1 cellular context compared by ENCODE assay signal in genomic region chr16:68284847-68285246, GRCh38.
TF ChIP-seq lines count a peak whose summit lies in the region.

No MANE protein-coding gene starts in this region.

TF ChIP-seq in GM12878, 131 proteins besides CTCF, POLR2A, EP300 and RAD21 (continued from another document and continues in another):
- TF ChIP-seq ZBTB40 (IDR thresholded peaks at IDR 0.05; ENCODE audit: borderline replicate concordance): no peak
- TF ChIP-seq NRF1 (conservative IDR thresholded peaks at IDR 0.05; ENCODE audit: low read depth, low read length): no peak
- TF ChIP-seq RCOR1 (conservative IDR thresholded peaks at IDR 0.05; ENCODE audit: low read depth, low read length): no peak
- no peak for TF ChIP-seq GATAD2B (conservative IDR thresholded peaks at IDR 0.05; ENCODE audit: low read depth)
- peak; percentile 67 for TF ChIP-seq CREM (IDR thresholded peaks at IDR 0.05; ENCODE audit: low read depth)
- TF ChIP-seq SREBF1 (IDR thresholded peaks at IDR 0.05; ENCODE audit: low read length): no peak
- no peak for TF ChIP-seq ASH2L (IDR thresholded peaks at IDR 0.05; ENCODE audit: borderline replicate concordance, low read depth)
- TF ChIP-seq, protein P1, sequence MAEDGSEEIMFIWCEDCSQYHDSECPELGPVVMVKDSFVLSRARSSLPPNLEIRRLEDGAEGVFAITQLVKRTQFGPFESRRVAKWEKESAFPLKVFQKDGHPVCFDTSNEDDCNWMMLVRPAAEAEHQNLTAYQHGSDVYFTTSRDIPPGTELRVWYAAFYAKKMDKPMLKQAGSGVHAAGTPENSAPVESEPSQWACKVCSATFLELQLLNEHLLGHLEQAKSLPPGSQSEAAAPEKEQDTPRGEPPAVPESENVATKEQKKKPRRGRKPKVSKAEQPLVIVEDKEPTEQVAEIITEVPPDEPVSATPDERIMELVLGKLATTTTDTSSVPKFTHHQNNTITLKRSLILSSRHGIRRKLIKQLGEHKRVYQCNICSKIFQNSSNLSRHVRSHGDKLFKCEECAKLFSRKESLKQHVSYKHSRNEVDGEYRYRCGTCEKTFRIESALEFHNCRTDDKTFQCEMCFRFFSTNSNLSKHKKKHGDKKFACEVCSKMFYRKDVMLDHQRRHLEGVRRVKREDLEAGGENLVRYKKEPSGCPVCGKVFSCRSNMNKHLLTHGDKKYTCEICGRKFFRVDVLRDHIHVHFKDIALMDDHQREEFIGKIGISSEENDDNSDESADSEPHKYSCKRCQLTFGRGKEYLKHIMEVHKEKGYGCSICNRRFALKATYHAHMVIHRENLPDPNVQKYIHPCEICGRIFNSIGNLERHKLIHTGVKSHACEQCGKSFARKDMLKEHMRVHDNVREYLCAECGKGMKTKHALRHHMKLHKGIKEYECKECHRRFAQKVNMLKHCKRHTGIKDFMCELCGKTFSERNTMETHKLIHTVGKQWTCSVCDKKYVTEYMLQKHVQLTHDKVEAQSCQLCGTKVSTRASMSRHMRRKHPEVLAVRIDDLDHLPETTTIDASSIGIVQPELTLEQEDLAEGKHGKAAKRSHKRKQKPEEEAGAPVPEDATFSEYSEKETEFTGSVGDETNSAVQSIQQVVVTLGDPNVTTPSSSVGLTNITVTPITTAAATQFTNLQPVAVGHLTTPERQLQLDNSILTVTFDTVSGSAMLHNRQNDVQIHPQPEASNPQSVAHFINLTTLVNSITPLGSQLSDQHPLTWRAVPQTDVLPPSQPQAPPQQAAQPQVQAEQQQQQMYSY (CRISPR knock-in tag; IDR thresholded peaks at IDR 0.05): no peak
- TF ChIP-seq HCFC1 (IDR thresholded peaks at IDR 0.05; ENCODE audit: low read length): no peak
- TF ChIP-seq FOS (IDR thresholded peaks at IDR 0.05; ENCODE audit: borderline replicate concordance, extremely low read depth, insufficient read length): no peak
- TF ChIP-seq, protein P2, sequence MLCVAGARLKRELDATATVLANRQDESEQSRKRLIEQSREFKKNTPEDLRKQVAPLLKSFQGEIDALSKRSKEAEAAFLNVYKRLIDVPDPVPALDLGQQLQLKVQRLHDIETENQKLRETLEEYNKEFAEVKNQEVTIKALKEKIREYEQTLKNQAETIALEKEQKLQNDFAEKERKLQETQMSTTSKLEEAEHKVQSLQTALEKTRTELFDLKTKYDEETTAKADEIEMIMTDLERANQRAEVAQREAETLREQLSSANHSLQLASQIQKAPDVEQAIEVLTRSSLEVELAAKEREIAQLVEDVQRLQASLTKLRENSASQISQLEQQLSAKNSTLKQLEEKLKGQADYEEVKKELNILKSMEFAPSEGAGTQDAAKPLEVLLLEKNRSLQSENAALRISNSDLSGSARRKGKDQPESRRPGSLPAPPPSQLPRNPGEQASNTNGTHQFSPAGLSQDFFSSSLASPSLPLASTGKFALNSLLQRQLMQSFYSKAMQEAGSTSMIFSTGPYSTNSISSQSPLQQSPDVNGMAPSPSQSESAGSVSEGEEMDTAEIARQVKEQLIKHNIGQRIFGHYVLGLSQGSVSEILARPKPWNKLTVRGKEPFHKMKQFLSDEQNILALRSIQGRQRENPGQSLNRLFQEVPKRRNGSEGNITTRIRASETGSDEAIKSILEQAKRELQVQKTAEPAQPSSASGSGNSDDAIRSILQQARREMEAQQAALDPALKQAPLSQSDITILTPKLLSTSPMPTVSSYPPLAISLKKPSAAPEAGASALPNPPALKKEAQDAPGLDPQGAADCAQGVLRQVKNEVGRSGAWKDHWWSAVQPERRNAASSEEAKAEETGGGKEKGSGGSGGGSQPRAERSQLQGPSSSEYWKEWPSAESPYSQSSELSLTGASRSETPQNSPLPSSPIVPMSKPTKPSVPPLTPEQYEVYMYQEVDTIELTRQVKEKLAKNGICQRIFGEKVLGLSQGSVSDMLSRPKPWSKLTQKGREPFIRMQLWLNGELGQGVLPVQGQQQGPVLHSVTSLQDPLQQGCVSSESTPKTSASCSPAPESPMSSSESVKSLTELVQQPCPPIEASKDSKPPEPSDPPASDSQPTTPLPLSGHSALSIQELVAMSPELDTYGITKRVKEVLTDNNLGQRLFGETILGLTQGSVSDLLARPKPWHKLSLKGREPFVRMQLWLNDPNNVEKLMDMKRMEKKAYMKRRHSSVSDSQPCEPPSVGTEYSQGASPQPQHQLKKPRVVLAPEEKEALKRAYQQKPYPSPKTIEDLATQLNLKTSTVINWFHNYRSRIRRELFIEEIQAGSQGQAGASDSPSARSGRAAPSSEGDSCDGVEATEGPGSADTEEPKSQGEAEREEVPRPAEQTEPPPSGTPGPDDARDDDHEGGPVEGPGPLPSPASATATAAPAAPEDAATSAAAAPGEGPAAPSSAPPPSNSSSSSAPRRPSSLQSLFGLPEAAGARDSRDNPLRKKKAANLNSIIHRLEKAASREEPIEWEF (IDR thresholded peaks at IDR 0.05; ENCODE audit: insufficient replicate concordance, low read depth, low read length): no peak
- no peak for TF ChIP-seq ZZZ3 (IDR thresholded peaks at IDR 0.05; ENCODE audit: control insufficient read depth, insufficient read length, low read depth)
- peak; percentile 20; the same call in 1 of the 2 replicates for TF ChIP-seq ZBED1 (IDR thresholded peaks at IDR 0.05; ENCODE audit: borderline replicate concordance)
- no peak for TF ChIP-seq BCLAF1 (IDR thresholded peaks at IDR 0.05)
- TF ChIP-seq IRF4 (IDR thresholded peaks at IDR 0.05; ENCODE audit: low read depth, low read length): peak; percentile 16; the same call in 1 of the 2 replicates
- TF ChIP-seq SPI1 (IDR thresholded peaks at IDR 0.05; ENCODE audit: borderline replicate concordance, insufficient read depth, low read depth, low read length): peak; percentile 92
- peak; percentile 87 for TF ChIP-seq RELB (IDR thresholded peaks at IDR 0.05; ENCODE audit: low read depth)
- TF ChIP-seq CHD4 (IDR thresholded peaks at IDR 0.05): no peak
- no peak; the same call in 1 of the 2 replicates for TF ChIP-seq HDGF (IDR thresholded peaks at IDR 0.05)
- TF ChIP-seq USF1 (IDR thresholded peaks at IDR 0.05; ENCODE audit: borderline replicate concordance, extremely low read length, insufficient read depth, low read depth, low read length): no peak
- peak; percentile 65; the same call in 1 of the 2 replicates for TF ChIP-seq MTA3 (IDR thresholded peaks at IDR 0.05; ENCODE audit: borderline replicate concordance, low read length)
- peak; percentile 37; the same call in 1 of the 2 replicates for TF ChIP-seq CREB1 (IDR thresholded peaks at IDR 0.05; ENCODE audit: low read depth)
- TF ChIP-seq RB1 (IDR thresholded peaks at IDR 0.05; ENCODE audit: borderline replicate concordance): no peak
- TF ChIP-seq CHD2 (IDR thresholded peaks at IDR 0.05; ENCODE audit: borderline replicate concordance, low read depth, low read length): 0 out of 2 replicates have a peak, but pooled peaks have one; percentile 36
- TF ChIP-seq, protein P3, sequence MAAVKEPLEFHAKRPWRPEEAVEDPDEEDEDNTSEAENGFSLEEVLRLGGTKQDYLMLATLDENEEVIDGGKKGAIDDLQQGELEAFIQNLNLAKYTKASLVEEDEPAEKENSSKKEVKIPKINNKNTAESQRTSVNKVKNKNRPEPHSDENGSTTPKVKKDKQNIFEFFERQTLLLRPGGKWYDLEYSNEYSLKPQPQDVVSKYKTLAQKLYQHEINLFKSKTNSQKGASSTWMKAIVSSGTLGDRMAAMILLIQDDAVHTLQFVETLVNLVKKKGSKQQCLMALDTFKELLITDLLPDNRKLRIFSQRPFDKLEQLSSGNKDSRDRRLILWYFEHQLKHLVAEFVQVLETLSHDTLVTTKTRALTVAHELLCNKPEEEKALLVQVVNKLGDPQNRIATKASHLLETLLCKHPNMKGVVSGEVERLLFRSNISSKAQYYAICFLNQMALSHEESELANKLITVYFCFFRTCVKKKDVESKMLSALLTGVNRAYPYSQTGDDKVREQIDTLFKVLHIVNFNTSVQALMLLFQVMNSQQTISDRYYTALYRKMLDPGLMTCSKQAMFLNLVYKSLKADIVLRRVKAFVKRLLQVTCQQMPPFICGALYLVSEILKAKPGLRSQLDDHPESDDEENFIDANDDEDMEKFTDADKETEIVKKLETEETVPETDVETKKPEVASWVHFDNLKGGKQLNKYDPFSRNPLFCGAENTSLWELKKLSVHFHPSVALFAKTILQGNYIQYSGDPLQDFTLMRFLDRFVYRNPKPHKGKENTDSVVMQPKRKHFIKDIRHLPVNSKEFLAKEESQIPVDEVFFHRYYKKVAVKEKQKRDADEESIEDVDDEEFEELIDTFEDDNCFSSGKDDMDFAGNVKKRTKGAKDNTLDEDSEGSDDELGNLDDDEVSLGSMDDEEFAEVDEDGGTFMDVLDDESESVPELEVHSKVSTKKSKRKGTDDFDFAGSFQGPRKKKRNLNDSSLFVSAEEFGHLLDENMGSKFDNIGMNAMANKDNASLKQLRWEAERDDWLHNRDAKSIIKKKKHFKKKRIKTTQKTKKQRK (IDR thresholded peaks at IDR 0.05; ENCODE audit: low read depth, low read length): no peak
- TF ChIP-seq ATF7 (IDR thresholded peaks at IDR 0.05; ENCODE audit: low read depth): peak; percentile 38; the same call in 1 of the 2 replicates
- no peak for TF ChIP-seq LARP7 (IDR thresholded peaks at IDR 0.05)
- TF ChIP-seq MLLT1 (IDR thresholded peaks at IDR 0.05): no peak
- TF ChIP-seq PAX5 (IDR thresholded peaks at IDR 0.05; ENCODE audit: borderline replicate concordance, low read depth, low read length): peak; percentile 65
